8 cellular contexts compared by ENCODE assay signal in the genomic region with DNA sequence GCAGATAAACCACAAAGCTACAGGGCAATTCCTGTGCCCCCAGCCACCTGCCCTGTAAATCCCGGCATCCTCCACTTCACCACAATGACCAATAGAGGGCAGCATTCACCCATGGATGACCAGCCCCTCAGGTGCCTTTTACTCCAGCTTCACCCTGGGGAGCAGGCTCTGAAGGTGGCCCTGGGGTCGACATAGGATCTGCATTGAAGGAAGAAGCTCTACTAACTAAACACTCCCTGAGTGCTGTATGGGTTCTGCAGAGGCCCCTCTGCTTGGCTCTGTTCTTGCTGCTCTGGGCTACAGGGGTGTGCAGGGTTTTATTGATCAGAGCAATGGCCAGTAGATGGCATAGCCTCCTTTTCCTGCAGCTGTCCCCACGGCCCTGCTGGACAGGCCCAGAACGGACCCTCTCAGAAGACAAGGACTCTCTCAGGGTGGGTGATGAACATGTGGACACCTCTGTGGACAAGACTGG. TPM values are rescaled to one million over a fixed set of nuclear protein-coding genes. Genes with fewer than 3 reads are reported as not detected.
A peak's percentile ranks its signal among the peaks of the same experiment; 100 is the strongest.
DNase-seq lines count a peak whose midpoint lies in the region; ATAC-seq, FAIRE-seq and TF ChIP-seq lines count a peak whose summit lies in the region.

No MANE protein-coding gene starts in this region.

- no peak overlapping the region for H3K4me3 ChIP-seq in endothelial cell of umbilical vein (replicated peaks in 1 of 3; ENCODE audit: insufficient read depth in 1 of 3, low read depth in 1 of 3, low read length in 3 of 3)
- no peak overlapping the region for H3K4me3 ChIP-seq in mucosa of descending colon
- no peak overlapping the region for H3K4me3 ChIP-seq in transverse colon

- H3K27me3 ChIP-seq in endothelial cell of umbilical vein (ENCODE audit: control insufficient read depth in 2 of 2, insufficient read depth in 2 of 2, low read length in 2 of 2): no peaks in the 10 kb centered on the region
- no peaks in the 10 kb centered on the region for H3K27me3 ChIP-seq in transverse colon

- intact Hi-C loops in endothelial cell of umbilical vein (cut with micrococcal nuclease): loop anchor here (1.0 to 10.0 kb wide), 10 partner anchors 24 to 1250 kb away; a partner anchor contains a TSS
- intact Hi-C loops in mucosa of descending colon (cut with DNase I, micrococcal nuclease): no loop called here
- intact Hi-C loops in transverse colon (cut with DNase I; ENCODE audit: low total_unique reads): no loop called here

- H3K9me3 ChIP-seq in endothelial cell of umbilical vein (replicated peaks; ENCODE audit: control insufficient read depth, insufficient read depth, low read length): no peaks in the 10 kb centered on the region
- no peaks in the 10 kb centered on the region for H3K9me3 ChIP-seq in mucosa of descending colon
- H3K9me3 ChIP-seq in transverse colon: no peaks in the 10 kb centered on the region

- BruUV-seq in endothelial cell of umbilical vein (replicated peaks; lab: Mats Ljungman, UMichigan): no TSS peak

- TF ChIP-seq POLR2A in endothelial cell of umbilical vein (IDR thresholded peaks at IDR 0.05; ENCODE audit: low read depth, low read length) (no peak), transverse colon (IDR thresholded peaks at IDR 0.05) (no peak)

- no peak for TF ChIP-seq EP300 in transverse colon (IDR thresholded peaks at IDR 0.05; ENCODE audit: low read depth)

- TF ChIP-seq CTCF in endothelial cell of umbilical vein (IDR thresholded peaks at IDR 0.05; ENCODE audit: extremely low read depth in 1 of 2, insufficient read depth in 1 of 2, low read depth in 1 of 2, low read length in 2 of 2) (peak; percentile 81 to 82), mucosa of descending colon (IDR thresholded peaks at IDR 0.05) (peak; percentile 57), transverse colon (IDR thresholded peaks at IDR 0.05) (peak; percentile 69 to 86 (median 80))

- H3K36me3 ChIP-seq in endothelial cell of umbilical vein (ENCODE audit: control insufficient read depth in 2 of 2, extremely low read depth in 1 of 2, insufficient read depth in 2 of 2, low read length in 2 of 2): no peaks in the 10 kb centered on the region
- H3K36me3 ChIP-seq in mucosa of descending colon (ENCODE audit: low read depth): no peaks in the 10 kb centered on the region
- H3K36me3 ChIP-seq in transverse colon: no peaks in the 10 kb centered on the region

- no peak overlapping the region for H2AFZ ChIP-seq in endothelial cell of umbilical vein (ENCODE audit: low read depth, low read length)

- POLR2A ChIA-PET in HEK293T (lab: Yijun Ruan, JAX) (no interaction called here), endothelial cell of umbilical vein (lab: Charles Lee) (no interaction called here)

- no peaks in the 10 kb centered on the region for H4K20me1 ChIP-seq in endothelial cell of umbilical vein (replicated peaks; ENCODE audit: control insufficient read depth, extremely low read depth, insufficient read depth, low read length)

- DNase-seq in activated effector memory CD4-positive, alpha-beta T cell treated with anti-CD3 and anti-CD28 coated beads, Interleukin-2, amount 50 U/mL, for 16 hours: peak; percentile 70
- DNase-seq in activated effector memory CD4-positive, alpha-beta T cell treated with Interleukin-2 at 50 U/mL for 16 hours: no peak
- peak; percentile 73 for DNase-seq in HEK293T (ENCODE audit: extremely low spot score)
- peak; percentile 22 for DNase-seq in NCI-H1105 (lab: John Stamatoyannopoulos, UW)
- DNase-seq in UCSD-AML1 (lab: John Stamatoyannopoulos, UW; ENCODE audit: unreplicated experiment): peak; percentile 52
- peak; percentile 67 for DNase-seq in endothelial cell of umbilical vein (ENCODE audit: low read depth, low spot score)
- peak in 2 of 3 donors; percentile 39 to 61 for DNase-seq in mucosa of descending colon
- peak; percentile 50 for DNase-seq in transverse colon

- H3K4me1 ChIP-seq in endothelial cell of umbilical vein (ENCODE audit: control insufficient read depth, extremely low read depth, insufficient read depth, low read length) (peaks cover 7% of the 10 kb centered on the region), mucosa of descending colon (ENCODE audit: low read depth) (no peaks in the 10 kb centered on the region), transverse colon (no peaks in the 10 kb centered on the region)

- no peaks in the 10 kb centered on the region for H3K79me2 ChIP-seq in endothelial cell of umbilical vein (ENCODE audit: control insufficient read depth, insufficient read depth, low read length)

- WGBS in transverse colon (ENCODE audit: low coverage in 1 of 2), 2 donors: 0 to 2% methylated on average over 1 to 4 of the region's 4 CpGs

- dilution Hi-C loops in endothelial cell of umbilical vein (cut with MboI; ENCODE audit: extremely low pct_ligation_motif_present, low sequenced_read_pairs): no loop called here

- ATAC-seq in mucosa of descending colon: peak; percentile 85

- H3K27ac ChIP-seq in endothelial cell of umbilical vein (ENCODE audit: insufficient read depth, low read depth, low read length) (no peak overlapping the region), transverse colon (no peak overlapping the region)

- FAIRE-seq in endothelial cell of umbilical vein (lab: Jason Lieb, UNC): peak; percentile 76

- no peaks in the 10 kb centered on the region for H3K9me1 ChIP-seq in endothelial cell of umbilical vein (replicated peaks; ENCODE audit: control insufficient read depth, extremely low read depth, insufficient read depth, low read length)

- CTCF ChIA-PET in HEK293T (lab: Yijun Ruan, JAX) (interaction anchor here (1.4 kb wide), 1 partner anchor 15 kb away, joined by 3 read pairs; no protein-coding TSS in a partner anchor), endothelial cell of umbilical vein (lab: Charles Lee) (interaction anchor here (0.7 to 2.4 kb wide), 33 partner anchors 10 to 1250 kb away, joined by 3 to 10 read pairs (median 4); a partner anchor contains a TSS)

- in situ Hi-C loops in transverse colon (cut with MboI; ENCODE audit: low pct_ligation_motif_present in 1 of 4, low pct_unique_long_range_greater_than_20kb in 1 of 4, low sequenced_read_pairs in 3 of 4): no loop called here

- H3K4me2 ChIP-seq in endothelial cell of umbilical vein (ENCODE audit: insufficient read depth, low read length): no peak overlapping the region

- H3K9ac ChIP-seq in endothelial cell of umbilical vein (replicated peaks; ENCODE audit: extremely low read depth, insufficient read depth, low read length): no peak overlapping the region

TF ChIP-seq in HEK293T, 16 proteins besides CTCF, POLR2A, EP300 and RAD21 (continues in another document):
- TF ChIP-seq NFRKB (IDR thresholded peaks at IDR 0.05) (no peak), HDGF (IDR thresholded peaks at IDR 0.05; ENCODE audit: borderline replicate concordance) (no peak), ELF4 (IDR thresholded peaks at IDR 0.05) (no peak), BHLHE40 (IDR thresholded peaks at IDR 0.05; ENCODE audit: borderline replicate concordance) (no peak), SUZ12 (IDR thresholded peaks at IDR 0.05) (no peak), FOXM1 (IDR thresholded peaks at IDR 0.05; ENCODE audit: borderline replicate concordance) (no peak), ARNT (IDR thresholded peaks at IDR 0.05) (no peak), SP1 (IDR thresholded peaks at IDR 0.05) (no peak), FOXA1 (IDR thresholded peaks at IDR 0.05) (no peak), LEF1 (IDR thresholded peaks at IDR 0.05; ENCODE audit: borderline replicate concordance) (no peak), TARDBP (IDR thresholded peaks at IDR 0.05) (no peak), CTBP1 (IDR thresholded peaks at IDR 0.05; ENCODE audit: borderline replicate concordance) (no peak), FOXK2 (IDR thresholded peaks at IDR 0.05) (no peak), ZNF384 (IDR thresholded peaks at IDR 0.05) (no peak)

TF ChIP-seq in endothelial cell of umbilical vein, 7 proteins besides CTCF, POLR2A, EP300 and RAD21:
- TF ChIP-seq, protein P1, sequence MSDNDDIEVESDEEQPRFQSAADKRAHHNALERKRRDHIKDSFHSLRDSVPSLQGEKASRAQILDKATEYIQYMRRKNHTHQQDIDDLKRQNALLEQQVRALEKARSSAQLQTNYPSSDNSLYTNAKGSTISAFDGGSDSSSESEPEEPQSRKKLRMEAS (IDR thresholded peaks at IDR 0.05; ENCODE audit: insufficient read depth, insufficient read length): no peak
- no peak for TF ChIP-seq MYC (IDR thresholded peaks at IDR 0.05; ENCODE audit: low read depth, low read length)

RNA-seq across cellular contexts. Expression of a gene that starts 20.3 kb away (rescaled TPM):
- total RNA-seq in endothelial cell of umbilical vein (not detected in 2 replicates), mucosa of descending colon (not detected), transverse colon (not detected)
- not detected in 2 replicates for polyA plus RNA-seq in endothelial cell of umbilical vein
- not detected in 2 replicates for polyA plus RNA-seq in endothelial cell of umbilical vein (2011; cell fraction: cytosol; rRNA removed)
- not detected in 2 replicates for polyA plus RNA-seq in endothelial cell of umbilical vein (2011; cell fraction: nucleus; rRNA removed)
- polyA plus RNA-seq in endothelial cell of umbilical vein (2012): 0.43 and 0.61 TPM in 2 replicates
- not detected in 2 replicates for polyA minus RNA-seq in endothelial cell of umbilical vein
- polyA minus RNA-seq in endothelial cell of umbilical vein (2011; cell fraction: cytosol; rRNA and poly(A)+ RNA removed): not detected
- not detected in 2 replicates for polyA minus RNA-seq in endothelial cell of umbilical vein (2011; cell fraction: nucleus; rRNA and poly(A)+ RNA removed)

RNA-seq across cellular contexts. Expression of a gene that starts 30.8 kb away (rescaled TPM):
- 251 and 260 TPM in 2 replicates for total RNA-seq in endothelial cell of umbilical vein
- polyA plus RNA-seq in endothelial cell of umbilical vein: 479 and 691 TPM in 2 replicates
- 303 and 351 TPM in 2 replicates for polyA plus RNA-seq in endothelial cell of umbilical vein (2011; cell fraction: cytosol; rRNA removed)
- 62.3 and 71.1 TPM in 2 replicates for polyA plus RNA-seq in endothelial cell of umbilical vein (2011; cell fraction: nucleus; rRNA removed)
- polyA plus RNA-seq in endothelial cell of umbilical vein (2012): 369 and 422 TPM in 2 replicates
- 163 and 182 TPM in 2 replicates for polyA minus RNA-seq in endothelial cell of umbilical vein
- 58.4 TPM for polyA minus RNA-seq in endothelial cell of umbilical vein (2011; cell fraction: cytosol; rRNA and poly(A)+ RNA removed)
- polyA minus RNA-seq in endothelial cell of umbilical vein (2011; cell fraction: nucleus; rRNA and poly(A)+ RNA removed): 21.5 and 29.1 TPM in 2 replicates
- total RNA-seq in mucosa of descending colon: 100 to 1,000 TPM; 763 to 916 (median 852) TPM
- 1,000 to 10,000 TPM in 2 of 4 donors, 100 to 1,000 TPM in 2; 607 to 1,755 (median 1,289) TPM for total RNA-seq in transverse colon
